24 cellular contexts compared by ENCODE assay signal in genomic region chr22:49927483-49928184, GRCh38. TPM values are rescaled to one million over a fixed set of nuclear protein-coding genes. Genes with fewer than 3 reads are reported as not detected.
DNase-seq lines count a peak whose midpoint lies in the region; ATAC-seq, FAIRE-seq and TF ChIP-seq lines count a peak whose summit lies in the region.
"Had no signal": no experiment of that assay in that cellular context is flagged by ENCODE, and none has a peak within 500 bp of the region (broad histone marks: within the 10 kb centered on the region; RNA-seq: fewer than 3 reads in every experiment).

No MANE protein-coding gene starts in this region.

- H3K27ac ChIP-seq in left ventricle myocardium inferior (replicated peaks) (peak overlapping the region; percentile 12), OCI-LY1 (ENCODE audit: low read depth, low read length, poor library complexity, severe bottlenecking) (peak overlapping the region; percentile 35)
- H3K27ac ChIP-seq: adrenal gland, breast epithelium, coronary artery, HL-60, prostate gland, SK-N-MC, tibial artery had no signal

- H3K9me3 ChIP-seq in left ventricle myocardium inferior (replicated peaks) (no peaks in the 10 kb centered on the region), OCI-LY1 (ENCODE audit: low read length) (no peaks in the 10 kb centered on the region)
- H3K9me3 ChIP-seq: adrenal gland, breast epithelium, prostate gland, tibial artery had no signal

- FAIRE-seq in GM12892 (lab: Jason Lieb, UNC): no peak
- FAIRE-seq: endometrium, GM18507, RCC 7860 had no signal

- ATAC-seq in Right ventricle myocardium inferior: no peak
- ATAC-seq: stimulated activated naive CD8-positive, alpha-beta T cell treated with anti-CD3 and anti-CD28 coated beads, Interleukin-15, Interleukin-2, amounts not matched to agents 100 U/mL and 50 U/mL, for 24 hours had no signal

- no peak overlapping the region for H3K9ac ChIP-seq in OCI-LY1 (ENCODE audit: low read length)

- no peak for TF ChIP-seq POLR2A in GM12892 (IDR thresholded peaks at IDR 0.05; ENCODE audit: low read depth, low read length)

- H3K9me3 Mint-ChIP-seq in brain: no peaks in the 10 kb centered on the region
- H3K9me3 Mint-ChIP-seq: HFFc6 had no signal

- peaks cover 16% of the 10 kb centered on the region for H3K4me1 Mint-ChIP-seq in brain

- intact Hi-C loops in left ventricle myocardium inferior (cut with micrococcal nuclease) (loop anchor here (10.0 kb wide), 2 partner anchors 67 to 107 kb away; no protein-coding TSS in a partner anchor), Right ventricle myocardium inferior (cut with DNase I) (no loop called here)

- no peaks in the 10 kb centered on the region for H3K9me2 ChIP-seq in OCI-LY1 (ENCODE audit: low read depth, low read length)

- peaks cover 40% of the 10 kb centered on the region for H3K4me1 ChIP-seq in left ventricle myocardium inferior
- H3K4me1 ChIP-seq in OCI-LY1 (ENCODE audit: insufficient read depth, low read length, severe bottlenecking): peaks cover 62% of the 10 kb centered on the region

- no peaks in the 10 kb centered on the region for H3K79me2 ChIP-seq in OCI-LY1 (ENCODE audit: insufficient read depth, low read length)

- peaks cover 10% of the 10 kb centered on the region for H3F3A ChIP-seq in OCI-LY1 (ENCODE audit: insufficient read depth, low read length)

- H3K36me3 ChIP-seq in left ventricle myocardium inferior (peaks cover 26% of the 10 kb centered on the region), OCI-LY1 (ENCODE audit: insufficient read depth, low read length) (peaks cover 4% of the 10 kb centered on the region; the same call in 1 of the 2 replicates)
- H3K36me3 ChIP-seq: breast epithelium, prostate gland had no signal

- no peak overlapping the region for H2AFZ ChIP-seq in OCI-LY1 (ENCODE audit: low read length)

- H4K20me1 ChIP-seq in OCI-LY1 (ENCODE audit: insufficient read depth, low read length): no peaks in the 10 kb centered on the region

- H3K27me3 Mint-ChIP-seq in brain: peaks cover 3% of the 10 kb centered on the region

- no peak overlapping the region for H3K4me3 ChIP-seq in left ventricle myocardium inferior
- no peak overlapping the region for H3K4me3 ChIP-seq in OCI-LY1 (ENCODE audit: low read depth, low read length, poor library complexity, severe bottlenecking)
- H3K4me3 ChIP-seq: adrenal gland, breast epithelium, coronary artery, prostate gland, SK-N-MC, tibial artery had no signal

- no peak for TF ChIP-seq CTCF in left ventricle myocardium inferior (IDR thresholded peaks at IDR 0.05; ENCODE audit: borderline replicate concordance)
- no peak for TF ChIP-seq CTCF in OCI-LY1 (IDR thresholded peaks at IDR 0.05; ENCODE audit: low read length)
- TF ChIP-seq CTCF in brain (conservative IDR thresholded peaks at IDR 0.05): no peak

- peak overlapping the region in 4 of 5 experiments; percentile 7 to 88 (median 67) for H3K27ac Mint-ChIP-seq in brain
- H3K27ac Mint-ChIP-seq: HFFc6 had no signal

- no peaks in the 10 kb centered on the region for H3K36me3 Mint-ChIP-seq in brain

- H3K4me3 Mint-ChIP-seq in brain: no peak overlapping the region
- H3K4me3 Mint-ChIP-seq: HFFc6 had no signal

- H3K27me3 ChIP-seq in left ventricle myocardium inferior (ENCODE audit: low read depth): peaks cover 10% of the 10 kb centered on the region
- no peaks in the 10 kb centered on the region for H3K27me3 ChIP-seq in OCI-LY1 (ENCODE audit: insufficient read depth, low read length)

- no peak for DNase-seq in left ventricle myocardium inferior
- no peak for DNase-seq in Right ventricle myocardium inferior (ENCODE audit: missing footprints)
- no peak for DNase-seq in GM12892 (ENCODE audit: insufficient read length)
- no peak for DNase-seq in ureter (ENCODE audit: low spot score)
- no peak for DNase-seq in NOMO-1 treated with DMSO at 0.1 percent for 48 hours (lab: John Stamatoyannopoulos, UW; ENCODE audit: unreplicated experiment)
- DNase-seq: activated T-cell treated with anti-CD3 and anti-CD28 coated beads for 4 hours; HFFc6; IMR-90; mesenchymal stem cell; NK-92 treated with Interleukin-12 subunit alpha and Interleukin-12 subunit beta, amount 100 ng/mL, for 24 hours; stimulated activated CD4-positive, alpha-beta T cell treated with anti-CD3 and anti-CD28 coated beads, Interleukin-1b, Interleukin-23, amount 100 ng/mL, for 48 hours; stimulated activated naive CD8-positive, alpha-beta T cell treated with anti-CD3 and anti-CD28 coated beads, Interleukin-15, Interleukin-2, amounts not matched to agents 100 U/mL and 50 U/mL, for 24 hours; tibial artery had no signal

- no peak overlapping the region for H3K4me2 ChIP-seq in OCI-LY1 (ENCODE audit: low read length)

RNA-seq across cellular contexts. Expression of gene CRELD2, which starts 9.2 kb away (rescaled TPM):
- 25.5 TPM for total RNA-seq in left ventricle myocardium inferior
- total RNA-seq in Right ventricle myocardium inferior: 30.6 TPM
- polyA plus RNA-seq in brain (ENCODE audit: insufficient read depth, low read depth, low replicate concordance): 18.8 TPM
- 16.7 TPM for polyA plus RNA-seq in GM12892 (2012; ENCODE audit: missing spikeins)
- 42.8 TPM for total RNA-seq in ureter

RNA-seq across cellular contexts. Expression of gene ALG12, which starts 9.4 kb away (rescaled TPM):
- 17.0 TPM for total RNA-seq in left ventricle myocardium inferior
- 16.4 TPM for total RNA-seq in Right ventricle myocardium inferior
- polyA plus RNA-seq in brain (ENCODE audit: insufficient read depth, low read depth, low replicate concordance): 10.8 TPM
- polyA plus RNA-seq in GM12892 (2012; ENCODE audit: missing spikeins): 4.9 TPM
- total RNA-seq in ureter: 20.5 TPM

RNA-seq across cellular contexts. Expression of gene PIM3, which starts 32.9 kb away (rescaled TPM):
- total RNA-seq in left ventricle myocardium inferior (57.1 TPM), Right ventricle myocardium inferior (56.9 TPM), ureter (75.0 TPM)
- polyA plus RNA-seq in brain (ENCODE audit: insufficient read depth, low read depth, low replicate concordance): 49.4 TPM
- 17.4 TPM for polyA plus RNA-seq in GM12892 (2012; ENCODE audit: missing spikeins)
